Comparison of ENCODE assay signal across 15 cellular contexts in genomic region chr15:25368855-25369254, GRCh38.
A peak's percentile ranks its signal among the peaks of the same experiment; 100 is the strongest.
DNase-seq lines count a peak whose midpoint lies in the region; ATAC-seq, FAIRE-seq and TF ChIP-seq lines count a peak whose summit lies in the region.
"Had no signal": no experiment of that assay in that cellular context is flagged by ENCODE, and none has a peak within 500 bp of the region (broad histone marks: within the 10 kb centered on the region; RNA-seq: fewer than 3 reads in every experiment).

No MANE protein-coding gene starts in this region.

- DNase-seq in GM03348 (ENCODE audit: low spot score) (peak; percentile 14), RWPE2 (ENCODE audit: low spot score) (no peak), smooth muscle cell (lab: John Stamatoyannopoulos, UW; ENCODE audit: unreplicated experiment) (no peak), right cardiac atrium (no peak), occipital lobe (lab: John Stamatoyannopoulos, UW) (no peak)
- DNase-seq: COR-L47, NCI-H1436, NCI-H2081, NCI-H524, Peyer's patch, SHP77 had no signal

- peaks cover 8% of the 10 kb centered on the region for H4K20me1 ChIP-seq in smooth muscle cell (ENCODE audit: low read depth)

- intact Hi-C loops in right cardiac atrium (cut with DNase I): no loop called here

- H3K79me2 ChIP-seq in smooth muscle cell (ENCODE audit: low read depth): peaks cover 63% of the 10 kb centered on the region

- H3K36me3 ChIP-seq in RWPE2 (ENCODE audit: low read depth) (peaks cover 86% of the 10 kb centered on the region), smooth muscle cell (ENCODE audit: low read depth) (peaks cover 10% of the 10 kb centered on the region)

- no peaks in the 10 kb centered on the region for H3K27me3 ChIP-seq in RWPE2 (ENCODE audit: insufficient read depth, poor library complexity, severe bottlenecking)
- H3K27me3 ChIP-seq in smooth muscle cell (ENCODE audit: low read depth): no peaks in the 10 kb centered on the region
- H3K27me3 ChIP-seq in right cardiac atrium (ENCODE audit: control insufficient read depth, insufficient read depth): no peaks in the 10 kb centered on the region
- H3K27me3 ChIP-seq: BLaER1 treated with 17β-estradiol and CSF1 and Interleukin-3, amounts not matched to agents 10 nM and 100 nM; Peyer's patch had no signal

- H3K4me3 ChIP-seq in RWPE2 (ENCODE audit: severe bottlenecking): no peak overlapping the region
- H3K4me3 ChIP-seq in smooth muscle cell: no peak overlapping the region
- no peak overlapping the region for H3K4me3 ChIP-seq in right cardiac atrium (ENCODE audit: low read length)
- H3K4me3 ChIP-seq: BLaER1 treated with 17β-estradiol and CSF1 and Interleukin-3, amounts not matched to agents 10 nM and 100 nM; Peyer's patch had no signal

- no peaks in the 10 kb centered on the region for H3K9me3 ChIP-seq in RWPE2 (ENCODE audit: severe bottlenecking)
- no peaks in the 10 kb centered on the region for H3K9me3 ChIP-seq in smooth muscle cell (replicated peaks; ENCODE audit: low read depth)
- no peaks in the 10 kb centered on the region for H3K9me3 ChIP-seq in right cardiac atrium (ENCODE audit: control insufficient read depth, low read length)
- H3K9me3 ChIP-seq: Peyer's patch had no signal

- no peak overlapping the region for H3K27ac ChIP-seq in RWPE2 (ENCODE audit: poor library complexity, severe bottlenecking)
- peak overlapping the region; percentile 11 for H3K27ac ChIP-seq in smooth muscle cell (ENCODE audit: low read depth)
- no peak overlapping the region for H3K27ac ChIP-seq in right cardiac atrium (ENCODE audit: low read length)
- H3K27ac ChIP-seq: BLaER1 treated with 17β-estradiol and CSF1 and Interleukin-3, amounts not matched to agents 10 nM and 100 nM; Peyer's patch had no signal

- no peak for TF ChIP-seq CTCF in RWPE2 (IDR thresholded peaks at IDR 0.05; ENCODE audit: poor library complexity, severe bottlenecking)
- no peak for TF ChIP-seq CTCF in smooth muscle cell (IDR thresholded peaks at IDR 0.05; ENCODE audit: borderline replicate concordance, insufficient read depth, poor library complexity, severe bottlenecking)

- H3K4me1 ChIP-seq in RWPE2 (ENCODE audit: insufficient read depth, poor library complexity, severe bottlenecking): no peaks in the 10 kb centered on the region
- no peaks in the 10 kb centered on the region for H3K4me1 ChIP-seq in smooth muscle cell (ENCODE audit: low read depth)
- peaks cover 1% of the 10 kb centered on the region for H3K4me1 ChIP-seq in right cardiac atrium (ENCODE audit: control insufficient read depth, insufficient read depth, low read length)
- H3K4me1 ChIP-seq: Peyer's patch had no signal

- WGBS in smooth muscle cell (ENCODE audit: low lambda C conversion rate): 96% methylated on average over 1 of the region's 1 CpG
- 97% methylated on average over 1 of the region's 1 CpG for WGBS in right cardiac atrium

- no peak overlapping the region for H3K4me2 ChIP-seq in smooth muscle cell
- H3K4me2 ChIP-seq: BLaER1 treated with 17β-estradiol and CSF1 and Interleukin-3, amounts not matched to agents 10 nM and 100 nM had no signal

- no peaks in the 10 kb centered on the region for H3F3A ChIP-seq in smooth muscle cell (ENCODE audit: low read depth)

- FAIRE-seq in islet of Langerhans (lab: Jason Lieb, UNC): peak; percentile 13
- FAIRE-seq: H54 had no signal

- no peak overlapping the region for H3K9ac ChIP-seq in smooth muscle cell (ENCODE audit: low read depth)
- H3K9ac ChIP-seq: BLaER1 treated with 17β-estradiol and CSF1 and Interleukin-3, amounts not matched to agents 10 nM and 100 nM had no signal

- H2AFZ ChIP-seq in smooth muscle cell (ENCODE audit: low read depth): no peak overlapping the region

- ATAC-seq in RWPE2 (ENCODE audit: low read depth) (peak; percentile 67), right cardiac atrium (no peak), HG03095 (IDR thresholded peaks at IDR 0.05; ENCODE audit: unreplicated experiment) (no peak)
